ENCODE assay signal across 11 cellular contexts in the genomic region with DNA sequence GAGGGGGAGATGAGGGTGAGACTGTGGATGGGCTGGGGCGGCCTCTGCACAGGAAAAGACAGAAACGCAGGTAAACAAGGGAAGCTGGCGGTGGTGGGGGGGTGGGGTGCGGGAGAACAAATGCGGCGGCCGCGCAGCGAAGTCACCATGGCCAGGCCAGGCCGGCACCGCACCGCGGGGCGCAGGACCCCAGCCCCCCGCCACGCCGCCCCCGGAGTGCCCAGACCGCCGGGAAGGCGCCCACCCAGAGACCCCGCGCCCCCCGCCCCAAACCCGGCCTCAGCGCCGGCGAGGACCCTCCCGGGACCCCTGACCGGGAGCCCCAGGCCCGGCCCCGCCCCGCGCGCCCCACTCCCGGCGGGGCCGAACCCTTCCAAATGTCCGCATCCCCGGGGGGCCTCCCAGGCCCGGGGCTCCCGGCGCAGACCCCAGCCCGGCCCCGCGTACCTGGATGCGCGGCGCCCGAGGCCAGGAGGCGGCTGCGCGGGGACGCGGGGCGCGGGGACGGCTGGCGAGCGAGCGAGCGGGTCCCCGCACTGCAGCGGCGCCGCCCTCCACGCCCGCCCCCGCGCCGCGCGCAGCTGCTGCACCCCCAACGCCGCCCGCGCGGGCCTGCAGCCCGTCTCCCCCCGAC. TPM values are rescaled to one million over a fixed set of nuclear protein-coding genes. Genes with fewer than 3 reads are reported as not detected.
A peak's percentile ranks its signal among the peaks of the same experiment; 100 is the strongest.
DNase-seq lines count a peak whose midpoint lies in the region; ATAC-seq and TF ChIP-seq lines count a peak whose summit lies in the region.
"Had no signal": no experiment of that assay in that cellular context is flagged by ENCODE, and none has a peak within 500 bp of the region (broad histone marks: within the 10 kb centered on the region; RNA-seq: fewer than 3 reads in every experiment).

No MANE protein-coding gene starts in this region.

- H3K36me3 ChIP-seq in heart right ventricle (no peaks in the 10 kb centered on the region), upper lobe of left lung (no peaks in the 10 kb centered on the region), PC-9 (ENCODE audit: low read depth) (no peaks in the 10 kb centered on the region)

- ATAC-seq in heart right ventricle (peak in 6 of 8 donors; percentile 16 to 59 (median 24)), Right ventricle myocardium inferior (no peak), upper lobe of left lung (ENCODE audit: low FRiP score in 2 of 2) (no peak), GM18870 (IDR thresholded peaks at IDR 0.05; ENCODE audit: unreplicated experiment) (no peak)
- ATAC-seq: mucosa of descending colon had no signal

- H3F3A ChIP-seq in PC-9 (ENCODE audit: insufficient read depth, low read depth) = 0 out of 2 replicates have a peak, but pooled peaks cover 13% of the 10 kb centered on the region

- intact Hi-C loops in heart right ventricle (cut with DNase I) (no loop called here), Right ventricle myocardium inferior (cut with DNase I) (no loop called here), PC-9 (cut with micrococcal nuclease; ENCODE audit: unreplicated experiment) (no loop called here)

- no peak for TF ChIP-seq EP300 in upper lobe of left lung (IDR thresholded peaks at IDR 0.05)

- H3K4me3 ChIP-seq in heart right ventricle (peak overlapping the region; percentile 33 to 74 (median 58)), choroid plexus epithelial cell (ENCODE audit: low read depth, low read length) (peak overlapping the region; percentile 55), upper lobe of left lung (peak overlapping the region; percentile 28 to 65 (median 60)), PC-9 (no peak overlapping the region)
- H3K4me3 ChIP-seq: mucosa of descending colon had no signal

- H3K9me2 ChIP-seq in PC-9 (ENCODE audit: insufficient read depth) = no peaks in the 10 kb centered on the region

- peaks cover 0 to 14% (median 0%) of the 10 kb centered on the region in 7 donors for H3K27me3 ChIP-seq in heart right ventricle
- H3K27me3 ChIP-seq in upper lobe of left lung = peaks cover 0 to 10% (median 4%) of the 10 kb centered on the region in 4 donors
- no peaks in the 10 kb centered on the region for H3K27me3 ChIP-seq in PC-9 (ENCODE audit: insufficient read depth, low read depth)

- BruUV-seq in PC-9 (replicated peaks; lab: Mats Ljungman, UMichigan) = no TSS peak

- H3K27ac ChIP-seq in heart right ventricle = peak overlapping the region in 8 of 10 donors; percentile 27 to 75 (median 46)
- H3K27ac ChIP-seq in upper lobe of left lung = peak overlapping the region; percentile 34 to 85 (median 79)
- no peak overlapping the region for H3K27ac ChIP-seq in PC-9

- H3K4me1 ChIP-seq in heart right ventricle (peaks cover 0 to 15% (median 4%) of the 10 kb centered on the region in 9 donors), upper lobe of left lung (peaks cover 2 to 22% (median 4%) of the 10 kb centered on the region in 4 donors), PC-9 (replicated peaks; ENCODE audit: insufficient read depth) (no peaks in the 10 kb centered on the region)

- TF ChIP-seq CTCF in heart right ventricle (IDR thresholded peaks at IDR 0.05) = no peak
- TF ChIP-seq CTCF in choroid plexus epithelial cell (conservative IDR thresholded peaks at IDR 0.05; ENCODE audit: low read depth, low read length) = no peak
- TF ChIP-seq CTCF in upper lobe of left lung (IDR thresholded peaks at IDR 0.05) = no peak
- no peak for TF ChIP-seq CTCF in PC-9 (conservative IDR thresholded peaks at IDR 0.05)

- 2 to 3% methylated on average over 26 to 77 of the region's 80 CpGs for WGBS in heart right ventricle, 2 donors
- 0 to 5% methylated on average over 4 to 14 of the region's 80 CpGs for whole genome bisulfite sequencing in upper lobe of left lung, 2 donors

- DNase-seq in heart right ventricle (no peak), Right ventricle myocardium inferior (ENCODE audit: missing footprints) (no peak), choroid plexus epithelial cell (ENCODE audit: low read depth) (no peak), mesenteric fat pad (ENCODE audit: low spot score) (peak; percentile 82), upper lobe of left lung (peak in 1 of 2 donors; percentile 83), PC-9 (no peak)
- DNase-seq in activated CD4-positive, alpha-beta T cell treated with anti-CD3 and anti-CD28 coated beads for 48 hours = no peak
- DNase-seq: COR-L47, mucosa of descending colon, RPMI8226 had no signal

- H4K20me1 ChIP-seq in PC-9 (ENCODE audit: insufficient read depth) = peaks cover 51% of the 10 kb centered on the region

- H3K4me2 ChIP-seq in PC-9 = no peak overlapping the region

- TF ChIP-seq POLR2A in upper lobe of left lung (IDR thresholded peaks at IDR 0.05) = no peak

- H3K79me2 ChIP-seq in PC-9 (ENCODE audit: low read depth) = no peaks in the 10 kb centered on the region

- H3K9me3 ChIP-seq in heart right ventricle (no peaks in the 10 kb centered on the region), upper lobe of left lung (no peaks in the 10 kb centered on the region), PC-9 (ENCODE audit: insufficient read depth, low read depth) (no peaks in the 10 kb centered on the region)
- H3K9me3 ChIP-seq: mucosa of descending colon had no signal

- CTCF ChIA-PET in PC-9 (lab: Charles Lee) = no interaction called here

- POLR2A ChIA-PET in PC-9 (lab: Charles Lee; ENCODE audit: unreplicated experiment) = no interaction called here

- no peak overlapping the region for H2AFZ ChIP-seq in PC-9

RNA-seq across cellular contexts. Expression of a gene that starts 14.4 kb away (rescaled TPM):
- total RNA-seq in heart right ventricle (10 to 100 TPM; 18.0 to 30.0 (median 25.3) TPM), Right ventricle myocardium inferior (17.7 TPM), mesenteric fat pad (20.4 TPM), upper lobe of left lung (10 to 100 TPM; 18.2 to 35.6 (median 26.4) TPM), PC-9 (2021) (63.2 and 78.9 TPM in 2 replicates)
- polyA plus RNA-seq in heart right ventricle = 10 to 100 TPM; 10.4 to 12.8 TPM

RNA-seq across cellular contexts. Expression of a gene that starts 15.0 kb away (rescaled TPM):
- total RNA-seq in heart right ventricle (10 to 100 TPM; 14.5 to 24.5 (median 21.2) TPM), Right ventricle myocardium inferior (16.7 TPM), mesenteric fat pad (11.7 TPM), upper lobe of left lung (10 to 100 TPM; 10.3 to 24.4 (median 20.9) TPM), PC-9 (2021) (51.7 and 66.6 TPM in 2 replicates)
- 10 to 100 TPM in 1 of 2 donors, 1 to 10 TPM in 1; 5.0 to 15.7 TPM for polyA plus RNA-seq in heart right ventricle

Comparison
In these comparisons a context has a peak if more than half of its experiments do, and no peak if none do; other contexts are left out.
1. ATAC-seq: peak in heart right ventricle (6 of 8); none in Right ventricle myocardium inferior (single experiment), upper lobe of left lung (0 of 2) and GM18870 (single experiment).